In the genomic region with DNA sequence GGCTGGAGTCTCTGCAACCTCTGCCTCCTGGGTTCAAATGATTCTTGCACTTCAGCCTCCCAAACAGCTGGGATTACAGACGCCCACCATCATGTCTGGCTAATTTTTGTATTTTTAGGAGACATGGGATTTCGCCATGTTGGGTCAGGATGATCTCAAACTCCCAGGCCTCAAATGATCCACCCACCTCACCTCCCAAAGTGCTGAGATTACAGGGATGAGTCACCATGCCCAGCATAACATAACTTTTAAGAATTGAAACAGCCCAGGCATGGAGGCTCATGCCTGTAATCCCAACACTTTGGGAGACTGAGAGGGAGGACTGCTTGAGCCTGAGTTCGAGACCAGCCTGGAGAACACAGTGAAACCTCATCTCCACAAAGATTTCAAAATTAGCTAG, we compare ENCODE assay signal across 11 cellular contexts. TPM values are rescaled to one million over a fixed set of nuclear protein-coding genes. Genes with fewer than 3 reads are reported as not detected.
DNase-seq lines count a peak whose midpoint lies in the region; ATAC-seq and TF ChIP-seq lines count a peak whose summit lies in the region.
"Had no signal": no experiment of that assay in that cellular context is flagged by ENCODE, and none has a peak within 500 bp of the region (broad histone marks: within the 10 kb centered on the region; RNA-seq: fewer than 3 reads in every experiment).

No MANE protein-coding gene starts in this region.

- no peaks in the 10 kb centered on the region for H3K9me3 Mint-ChIP-seq in activated naive CD4-positive, alpha-beta T cell treated with anti-CD3 and anti-CD28 coated beads for 36 hours

- no peak for DNase-seq in activated naive CD4-positive, alpha-beta T cell treated with anti-CD3 and anti-CD28 coated beads for 36 hours
- DNase-seq in activated naive CD4-positive, alpha-beta T cell treated with Interleukin-2 at 50 U/mL for 16 hours, result no peak
- DNase-seq in RKO (ENCODE audit: low spot score) (peak; percentile 68), choroid plexus epithelial cell (ENCODE audit: low read depth) (peak; percentile 45), NCI-H1417 (lab: John Stamatoyannopoulos, UW) (no peak), left lobe of liver (ENCODE audit: low spot score) (no peak), left colon (no peak)
- DNase-seq: Right ventricle myocardium superior; stimulated activated CD4-positive, alpha-beta T cell treated with anti-CD3 and anti-CD28 coated beads, Interleukin-2, amount 100 ng/mL, for 24 hours had no signal

- H3K4me1 Mint-ChIP-seq in activated naive CD4-positive, alpha-beta T cell treated with anti-CD3 and anti-CD28 coated beads for 36 hours (ENCODE audit: low read depth), result peaks cover 50% of the 10 kb centered on the region

- ATAC-seq in left lobe of liver, result no peak
- no peak for ATAC-seq in left colon
- ATAC-seq: activated CD4-positive, CD25-positive, alpha-beta regulatory T cell treated with anti-CD3 and anti-CD28 coated beads, Interleukin-2, amount 50 U/mL, for 24 hours had no signal

- CTCF ChIA-PET in activated naive CD4-positive, alpha-beta T cell treated with anti-CD3 and anti-CD28 coated beads for 36 hours (lab: Charles Lee), result interaction anchor here (1.0 to 1.1 kb wide), 2 partner anchors 134 to 219 kb away, joined by 3 read pairs; no protein-coding TSS in a partner anchor

- H3K4me1 ChIP-seq in skeletal muscle satellite cell (ENCODE audit: control insufficient read depth, insufficient read depth, low read length), result peaks cover 17% of the 10 kb centered on the region

- H3K4me3 Mint-ChIP-seq in activated naive CD4-positive, alpha-beta T cell treated with anti-CD3 and anti-CD28 coated beads for 36 hours, result peak overlapping the region; percentile 46

- peaks cover 62% of the 10 kb centered on the region for H3K36me3 Mint-ChIP-seq in activated naive CD4-positive, alpha-beta T cell treated with anti-CD3 and anti-CD28 coated beads for 36 hours (ENCODE audit: low read depth)

- no peaks in the 10 kb centered on the region for H3K9me3 ChIP-seq in skeletal muscle satellite cell (replicated peaks; ENCODE audit: low read length)

- H3K4me2 ChIP-seq in skeletal muscle satellite cell (ENCODE audit: low read length), result peak overlapping the region; percentile 21

- H3K36me3 ChIP-seq in skeletal muscle satellite cell (ENCODE audit: insufficient read depth, low read length), result peaks cover 52% of the 10 kb centered on the region

- TF ChIP-seq CTCF in choroid plexus epithelial cell (conservative IDR thresholded peaks at IDR 0.05; ENCODE audit: low read depth, low read length), result no peak

- intact Hi-C loops in activated naive CD4-positive, alpha-beta T cell treated with anti-CD3 and anti-CD28 coated beads for 36 hours (cut with micrococcal nuclease), result no loop called here
- intact Hi-C loops in left colon (cut with DNase I, micrococcal nuclease), result no loop called here

- H3K27me3 Mint-ChIP-seq in activated naive CD4-positive, alpha-beta T cell treated with anti-CD3 and anti-CD28 coated beads for 36 hours (ENCODE audit: low read depth), result no peaks in the 10 kb centered on the region

- peak overlapping the region; percentile 30 for H3K27ac Mint-ChIP-seq in activated naive CD4-positive, alpha-beta T cell treated with anti-CD3 and anti-CD28 coated beads for 36 hours

- H3K4me3 ChIP-seq in choroid plexus epithelial cell (ENCODE audit: low read depth, low read length) (no peak overlapping the region), skeletal muscle satellite cell (ENCODE audit: low read length) (no peak overlapping the region)

- H3K27me3 ChIP-seq in skeletal muscle satellite cell (ENCODE audit: control insufficient read depth, insufficient read depth, low read length), result no peaks in the 10 kb centered on the region

- no peak overlapping the region for H3K9ac ChIP-seq in skeletal muscle satellite cell (ENCODE audit: low read depth, low read length)

RNA-seq across cellular contexts. Expression of a gene that starts 2.5 kb away (rescaled TPM):
- total RNA-seq in activated naive CD4-positive, alpha-beta T cell treated with anti-CD3 and anti-CD28 coated beads for 36 hours, result 100 to 1,000 TPM; 354 to 365 TPM
- total RNA-seq in skeletal muscle satellite cell (2012; rRNA removed), result 170 and 199 TPM in 2 replicates
- total RNA-seq in left lobe of liver (43.0 TPM), left colon (10 to 100 TPM; 82.8 to 91.6 TPM)

RNA-seq across cellular contexts. Expression of a gene that starts 51.8 kb away (rescaled TPM):
- 100 to 1,000 TPM; 123 to 127 TPM for total RNA-seq in activated naive CD4-positive, alpha-beta T cell treated with anti-CD3 and anti-CD28 coated beads for 36 hours
- 25.9 and 26.9 TPM in 2 replicates for total RNA-seq in skeletal muscle satellite cell (2012; rRNA removed)
- 20.5 TPM for total RNA-seq in left lobe of liver
- total RNA-seq in left colon, result 10 to 100 TPM; 34.4 to 43.7 TPM

Comparison
In these comparisons a context has a peak if more than half of its experiments do, and no peak if none do; other contexts are left out.
1. DNase-seq: peak in RKO (single experiment) and choroid plexus epithelial cell (single experiment); none in activated naive CD4-positive, alpha-beta T cell treated with anti-CD3 and anti-CD28 coated beads for 36 hours (single experiment), activated naive CD4-positive, alpha-beta T cell treated with Interleukin-2 at 50 U/mL for 16 hours (single experiment), NCI-H1417 (0 of 3), left lobe of liver (single experiment) and left colon (0 of 2).